ENCODE assay signal across 10 cellular contexts in the genomic region with DNA sequence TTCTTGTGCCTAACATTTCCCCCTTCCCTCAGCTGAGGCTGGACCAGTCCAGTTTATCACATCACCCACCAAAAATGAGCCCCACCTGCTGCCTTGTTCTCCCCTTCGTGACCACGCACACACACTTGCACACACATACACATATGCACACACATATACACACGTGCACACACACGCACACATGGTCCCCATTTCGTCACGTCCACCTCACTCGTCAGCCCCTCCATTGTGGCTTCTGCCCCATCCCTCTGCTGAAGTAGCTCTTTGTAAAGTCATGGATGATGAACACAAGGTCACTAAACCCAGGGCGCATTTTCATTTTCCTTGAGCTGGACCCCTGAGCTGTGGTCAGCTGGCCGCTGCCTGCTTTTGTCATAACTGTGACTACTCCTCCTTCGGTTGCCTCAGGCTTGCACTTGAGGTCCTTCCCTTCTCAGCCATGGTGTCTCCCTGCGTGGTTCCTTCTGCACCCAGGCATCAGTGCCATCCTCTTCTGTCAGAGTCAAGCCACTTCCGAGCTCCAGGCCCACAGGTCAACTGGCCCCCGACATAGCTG.
DNase-seq lines count a peak whose midpoint lies in the region; ATAC-seq, FAIRE-seq and TF ChIP-seq lines count a peak whose summit lies in the region.
"Had no signal": no experiment of that assay in that cellular context is flagged by ENCODE, and none has a peak within 500 bp of the region (broad histone marks: within the 10 kb centered on the region; RNA-seq: fewer than 3 reads in every experiment).

No MANE protein-coding gene starts in this region.

- no peak overlapping the region for H3K4me3 Mint-ChIP-seq in activated CD8-positive, alpha-beta memory T cell treated with anti-CD3 and anti-CD28 coated beads, Interleukin-2, amount 10 ng/mL, durations not matched to agents 7 days and 5 days

- H3K27me3 ChIP-seq in HepG2 (ENCODE audit: control insufficient read depth in 1 of 2, insufficient read depth in 2 of 2, low read length in 2 of 2), result no peaks in the 10 kb centered on the region; a peak in 1 of 5 replicates

- no peak for TF ChIP-seq EP300 in HepG2 (IDR thresholded peaks at IDR 0.05; ENCODE audit: low read depth in 2 of 2, low read length in 2 of 2)
- no peak for TF ChIP-seq EP300 in HepG2 (CRISPR knock-in tag; IDR thresholded peaks at IDR 0.05; ENCODE audit: borderline replicate concordance)

- H3K9ac ChIP-seq in HepG2 (ENCODE audit: insufficient read depth, low read depth, low read length), result no peak overlapping the region

- H3K36me3 Mint-ChIP-seq in activated CD8-positive, alpha-beta memory T cell treated with anti-CD3 and anti-CD28 coated beads, Interleukin-2, amount 10 ng/mL, durations not matched to agents 7 days and 5 days, result no peaks in the 10 kb centered on the region

- H3K9me3 ChIP-seq in HepG2 (ENCODE audit: low read length), result no peaks in the 10 kb centered on the region
- H3K9me3 ChIP-seq: mucosa of descending colon had no signal

- peaks cover 44% of the 10 kb centered on the region for H3K27me3 Mint-ChIP-seq in activated CD8-positive, alpha-beta memory T cell treated with anti-CD3 and anti-CD28 coated beads, Interleukin-2, amount 10 ng/mL, durations not matched to agents 7 days and 5 days

- no peak overlapping the region for H2AFZ ChIP-seq in HepG2 (ENCODE audit: low read length)

- in situ Hi-C loops in HepG2 (cut with HindIII; ENCODE audit: extremely low pct_ligation_motif_present, low pct_unique_long_range_greater_than_20kb), result no loop called here

- no peak for TF ChIP-seq CTCF in HepG2 (CRISPR knock-in tag; IDR thresholded peaks at IDR 0.05)

- ATAC-seq in GM18868 (IDR thresholded peaks at IDR 0.05; ENCODE audit: unreplicated experiment) (peak; percentile 22), GM21825 (IDR thresholded peaks at IDR 0.05; ENCODE audit: unreplicated experiment) (peak; percentile 19), HG03571 (IDR thresholded peaks at IDR 0.05; ENCODE audit: unreplicated experiment) (peak; percentile 16), HepG2 (no peak)
- no peak for ATAC-seq in activated CD8-positive, alpha-beta memory T cell treated with anti-CD3 and anti-CD28 coated beads, Interleukin-2, amount 10 ng/mL, durations not matched to agents 7 days and 5 days

- peaks cover 43% of the 10 kb centered on the region for H3K4me1 Mint-ChIP-seq in activated CD8-positive, alpha-beta memory T cell treated with anti-CD3 and anti-CD28 coated beads, Interleukin-2, amount 10 ng/mL, durations not matched to agents 7 days and 5 days

- H3K27ac ChIP-seq in HepG2 (ENCODE audit: extremely low read length, insufficient read depth, low read length), result no peak overlapping the region

- H3K4me1 ChIP-seq in HepG2 (ENCODE audit: insufficient read depth, low read length), result peaks cover 11% of the 10 kb centered on the region

- POLR2A ChIA-PET in HepG2 (lab: Yijun Ruan, JAX), result no interaction called here

- no TSS peak for BruUV-seq in HepG2 (replicated peaks; lab: Mats Ljungman, UMichigan)

- H3K27ac Mint-ChIP-seq in activated CD8-positive, alpha-beta memory T cell treated with anti-CD3 and anti-CD28 coated beads, Interleukin-2, amount 10 ng/mL, durations not matched to agents 7 days and 5 days, result no peak overlapping the region

- TF ChIP-seq POLR2A in HepG2 (IDR thresholded peaks at IDR 0.05; ENCODE audit: insufficient read depth in 1 of 2, low read depth in 2 of 2, low read length in 2 of 2), result no peak

- no peak for FAIRE-seq in HepG2 (lab: Jason Lieb, UNC)

- H3K9me3 Mint-ChIP-seq in activated CD8-positive, alpha-beta memory T cell treated with anti-CD3 and anti-CD28 coated beads, Interleukin-2, amount 10 ng/mL, durations not matched to agents 7 days and 5 days (ENCODE audit: low read depth), result no peaks in the 10 kb centered on the region

- TF ChIP-seq RAD21 in HepG2 (CRISPR knock-in tag; IDR thresholded peaks at IDR 0.05), result no peak

- 60% methylated on average over 13 of the region's 13 CpGs for WGBS in HepG2 (ENCODE audit: low lambda C conversion rate)

- CTCF ChIA-PET in HepG2 (lab: Yijun Ruan, JAX; ENCODE audit: low intra/inter-chr PET ratio, low total read pairs), result no interaction called here
- CTCF ChIA-PET in activated CD8-positive, alpha-beta memory T cell treated with anti-CD3 and anti-CD28 coated beads, Interleukin-2, amount 10 ng/mL, durations not matched to agents 7 days and 5 days (lab: Charles Lee), result interaction anchor here (1.5 kb wide), 1 partner anchor 103 kb away, joined by 5 read pairs; no protein-coding TSS in a partner anchor

- H3K36me3 ChIP-seq in HepG2 (replicated peaks in 1 of 2; ENCODE audit: control insufficient read depth in 1 of 2, insufficient read depth in 2 of 2, low read length in 2 of 2), result no peaks in the 10 kb centered on the region

- H3K79me2 ChIP-seq in HepG2 (ENCODE audit: insufficient read depth, low read length), result no peaks in the 10 kb centered on the region

- no peak overlapping the region for H3K4me2 ChIP-seq in HepG2 (ENCODE audit: low read depth, low read length)

- intact Hi-C loops in HepG2 (cut with micrococcal nuclease; ENCODE audit: unreplicated experiment), result no loop called here

- no peak overlapping the region for H3K4me3 ChIP-seq in HepG2 (replicated peaks in 1 of 3; ENCODE audit: insufficient read depth in 1 of 3, low read depth in 2 of 3, low read length in 3 of 3)
- H3K4me3 ChIP-seq: mucosa of descending colon had no signal

- no peaks in the 10 kb centered on the region for H4K20me1 ChIP-seq in HepG2 (ENCODE audit: insufficient read depth, low read length)

- DNase-seq in HepG2 (ENCODE audit: low spot score), result no peak
- DNase-seq in NCI-H2081 treated with DMSO at 0.1 percent for 48 hours (lab: John Stamatoyannopoulos, UW), result no peak
- DNase-seq in Ammon's horn (ENCODE audit: low spot score), result no peak
- no peak for DNase-seq in activated CD8-positive, alpha-beta memory T cell treated with anti-CD3 and anti-CD28 coated beads, Interleukin-2, amount 10 ng/mL, durations not matched to agents 7 days and 5 days
- no peak for DNase-seq in glomerular visceral epithelial cell (ENCODE audit: extremely low spot score)
- DNase-seq: stimulated activated CD4-positive, alpha-beta T cell treated with anti-CD3 and anti-CD28 coated beads, Interleukin-4, amount 100 ng/mL, for 4 hours had no signal

TF ChIP-seq in HepG2, 621 proteins besides CTCF, POLR2A, EP300 and RAD21:
- TF ChIP-seq ZNF350 (CRISPR knock-in tag; IDR thresholded peaks at IDR 0.05; ENCODE audit: borderline replicate concordance, low read depth) (no peak), ZFP37 (CRISPR knock-in tag; IDR thresholded peaks at IDR 0.05; ENCODE audit: borderline replicate concordance) (no peak), KDM6A (CRISPR knock-in tag; IDR thresholded peaks at IDR 0.05; ENCODE audit: low read depth) (no peak), ZNF615 (CRISPR knock-in tag; IDR thresholded peaks at IDR 0.05; ENCODE audit: borderline replicate concordance) (no peak)
- TF ChIP-seq, protein P1, sequence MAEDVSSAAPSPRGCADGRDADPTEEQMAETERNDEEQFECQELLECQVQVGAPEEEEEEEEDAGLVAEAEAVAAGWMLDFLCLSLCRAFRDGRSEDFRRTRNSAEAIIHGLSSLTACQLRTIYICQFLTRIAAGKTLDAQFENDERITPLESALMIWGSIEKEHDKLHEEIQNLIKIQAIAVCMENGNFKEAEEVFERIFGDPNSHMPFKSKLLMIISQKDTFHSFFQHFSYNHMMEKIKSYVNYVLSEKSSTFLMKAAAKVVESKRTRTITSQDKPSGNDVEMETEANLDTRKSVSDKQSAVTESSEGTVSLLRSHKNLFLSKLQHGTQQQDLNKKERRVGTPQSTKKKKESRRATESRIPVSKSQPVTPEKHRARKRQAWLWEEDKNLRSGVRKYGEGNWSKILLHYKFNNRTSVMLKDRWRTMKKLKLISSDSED (CRISPR knock-in tag; IDR thresholded peaks at IDR 0.05), result no peak
- TF ChIP-seq, protein P2, sequence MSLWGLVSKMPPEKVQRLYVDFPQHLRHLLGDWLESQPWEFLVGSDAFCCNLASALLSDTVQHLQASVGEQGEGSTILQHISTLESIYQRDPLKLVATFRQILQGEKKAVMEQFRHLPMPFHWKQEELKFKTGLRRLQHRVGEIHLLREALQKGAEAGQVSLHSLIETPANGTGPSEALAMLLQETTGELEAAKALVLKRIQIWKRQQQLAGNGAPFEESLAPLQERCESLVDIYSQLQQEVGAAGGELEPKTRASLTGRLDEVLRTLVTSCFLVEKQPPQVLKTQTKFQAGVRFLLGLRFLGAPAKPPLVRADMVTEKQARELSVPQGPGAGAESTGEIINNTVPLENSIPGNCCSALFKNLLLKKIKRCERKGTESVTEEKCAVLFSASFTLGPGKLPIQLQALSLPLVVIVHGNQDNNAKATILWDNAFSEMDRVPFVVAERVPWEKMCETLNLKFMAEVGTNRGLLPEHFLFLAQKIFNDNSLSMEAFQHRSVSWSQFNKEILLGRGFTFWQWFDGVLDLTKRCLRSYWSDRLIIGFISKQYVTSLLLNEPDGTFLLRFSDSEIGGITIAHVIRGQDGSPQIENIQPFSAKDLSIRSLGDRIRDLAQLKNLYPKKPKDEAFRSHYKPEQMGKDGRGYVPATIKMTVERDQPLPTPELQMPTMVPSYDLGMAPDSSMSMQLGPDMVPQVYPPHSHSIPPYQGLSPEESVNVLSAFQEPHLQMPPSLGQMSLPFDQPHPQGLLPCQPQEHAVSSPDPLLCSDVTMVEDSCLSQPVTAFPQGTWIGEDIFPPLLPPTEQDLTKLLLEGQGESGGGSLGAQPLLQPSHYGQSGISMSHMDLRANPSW (CRISPR knock-in tag; IDR thresholded peaks at IDR 0.05; ENCODE audit: borderline replicate concordance), result no peak
- TF ChIP-seq, protein P3, sequence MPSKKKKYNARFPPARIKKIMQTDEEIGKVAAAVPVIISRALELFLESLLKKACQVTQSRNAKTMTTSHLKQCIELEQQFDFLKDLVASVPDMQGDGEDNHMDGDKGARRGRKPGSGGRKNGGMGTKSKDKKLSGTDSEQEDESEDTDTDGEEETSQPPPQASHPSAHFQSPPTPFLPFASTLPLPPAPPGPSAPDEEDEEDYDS (CRISPR knock-in tag; IDR thresholded peaks at IDR 0.05), result no peak
- TF ChIP-seq, protein P4, sequence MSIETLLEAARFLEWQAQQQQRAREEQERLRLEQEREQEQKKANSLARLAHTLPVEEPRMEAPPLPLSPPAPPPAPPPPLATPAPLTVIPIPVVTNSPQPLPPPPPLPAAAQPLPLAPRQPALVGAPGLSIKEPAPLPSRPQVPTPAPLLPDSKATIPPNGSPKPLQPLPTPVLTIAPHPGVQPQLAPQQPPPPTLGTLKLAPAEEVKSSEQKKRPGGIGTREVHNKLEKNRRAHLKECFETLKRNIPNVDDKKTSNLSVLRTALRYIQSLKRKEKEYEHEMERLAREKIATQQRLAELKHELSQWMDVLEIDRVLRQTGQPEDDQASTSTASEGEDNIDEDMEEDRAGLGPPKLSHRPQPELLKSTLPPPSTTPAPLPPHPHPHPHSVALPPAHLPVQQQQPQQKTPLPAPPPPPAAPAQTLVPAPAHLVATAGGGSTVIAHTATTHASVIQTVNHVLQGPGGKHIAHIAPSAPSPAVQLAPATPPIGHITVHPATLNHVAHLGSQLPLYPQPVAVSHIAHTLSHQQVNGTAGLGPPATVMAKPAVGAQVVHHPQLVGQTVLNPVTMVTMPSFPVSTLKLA (IDR thresholded peaks at IDR 0.05), result 0 out of 2 replicates have a peak, but pooled peaks have one; percentile 2
TF ChIP-seq in HepG2: peak in this region for 1.

Comparison
In these comparisons a context has a peak if more than half of its experiments do, and no peak if none do; other contexts are left out.
1. ATAC-seq: peak in GM18868 (single experiment), GM21825 (single experiment) and HG03571 (single experiment); none in HepG2 (single experiment) and activated CD8-positive, alpha-beta memory T cell treated with anti-CD3 and anti-CD28 coated beads, Interleukin-2, amount 10 ng/mL, durations not matched to agents 7 days and 5 days (single experiment).